In genomic region chr2:64213607-64214275, GRCh38 we compare ENCODE assay signal across 8 cellular contexts.
DNase-seq lines count a peak whose midpoint lies in the region; ATAC-seq, FAIRE-seq and TF ChIP-seq lines count a peak whose summit lies in the region.

No MANE protein-coding gene starts in this region.

- DNase-seq in NCI-H146 (lab: John Stamatoyannopoulos, UW) (peak; percentile 2), left ventricle myocardium superior (no peak), NCI-H2171 treated with DMSO at 0.1 percent for 48 hours (lab: John Stamatoyannopoulos, UW) (no peak), AML-193 (lab: John Stamatoyannopoulos, UW) (no peak), NCI-H1092 treated with DMSO at 0.1 percent for 48 hours (lab: John Stamatoyannopoulos, UW) (no peak), D721Med (ENCODE audit: insufficient read length, low spot score) (no peak)

- ATAC-seq in GM18508 (IDR thresholded peaks at IDR 0.05; ENCODE audit: insufficient read depth, unreplicated experiment) (peak; percentile 20), GM21619 (IDR thresholded peaks at IDR 0.05; ENCODE audit: unreplicated experiment) (peak; percentile 54), left ventricle myocardium superior (peak; percentile 23)

- intact Hi-C loops in left ventricle myocardium superior (cut with micrococcal nuclease): no loop called here

- no peak for FAIRE-seq in D721Med (lab: Jason Lieb, UNC)

- no peak for TF ChIP-seq CTCF in D721Med (IDR thresholded peaks at IDR 0.05; ENCODE audit: insufficient read depth, missing control alignments)
